12 cellular contexts compared by ENCODE assay signal in genomic region chr7:121797283-121798037, GRCh38.
DNase-seq lines count a peak whose midpoint lies in the region; ATAC-seq and TF ChIP-seq lines count a peak whose summit lies in the region.
"Had no signal": no experiment of that assay in that cellular context is flagged by ENCODE, and none has a peak within 500 bp of the region (broad histone marks: within the 10 kb centered on the region; RNA-seq: fewer than 3 reads in every experiment).

No MANE protein-coding gene starts in this region.

- no peaks in the 10 kb centered on the region for H3K9me3 ChIP-seq in left lung

- H3K27ac ChIP-seq in left lung = no peak overlapping the region
- H3K27ac ChIP-seq: coronary artery had no signal

- H3K36me3 Mint-ChIP-seq in activated naive CD8-positive, alpha-beta T cell treated with anti-CD3 and anti-CD28 coated beads, Interleukin-2, amount 50 U/mL, for 24 hours (ENCODE audit: low read depth) = no peaks in the 10 kb centered on the region

- H3K36me3 ChIP-seq in left lung = no peaks in the 10 kb centered on the region

- ATAC-seq in left lung = no peak
- ATAC-seq in activated naive CD8-positive, alpha-beta T cell treated with anti-CD3 and anti-CD28 coated beads, Interleukin-2, amount 50 U/mL, for 24 hours = no peak
- ATAC-seq: activated CD4-positive, alpha-beta T cell treated with anti-CD3 and anti-CD28 coated beads for 36 hours; stimulated activated naive CD8-positive, alpha-beta T cell treated with anti-CD3 and anti-CD28 coated beads, Interleukin-15, Interleukin-2, amounts not matched to agents 100 U/mL and 50 U/mL, for 24 hours had no signal

- H3K4me1 ChIP-seq in left lung = no peaks in the 10 kb centered on the region

- H3K4me3 Mint-ChIP-seq in activated naive CD8-positive, alpha-beta T cell treated with anti-CD3 and anti-CD28 coated beads, Interleukin-2, amount 50 U/mL, for 24 hours = no peak overlapping the region
- H3K4me3 Mint-ChIP-seq: activated CD4-positive, alpha-beta T cell treated with anti-CD3 and anti-CD28 coated beads for 36 hours had no signal

- H3K27me3 ChIP-seq in left lung = no peaks in the 10 kb centered on the region

- no peaks in the 10 kb centered on the region for H3K9me3 Mint-ChIP-seq in activated naive CD8-positive, alpha-beta T cell treated with anti-CD3 and anti-CD28 coated beads, Interleukin-2, amount 50 U/mL, for 24 hours

- no peak for TF ChIP-seq CTCF in epithelial cell of proximal tubule (conservative IDR thresholded peaks at IDR 0.05; ENCODE audit: low read depth, low read length)
- TF ChIP-seq CTCF in left lung (IDR thresholded peaks at IDR 0.05) = no peak

- intact Hi-C loops in left lung (cut with DNase I) = no loop called here

- H3K27ac Mint-ChIP-seq in activated naive CD8-positive, alpha-beta T cell treated with anti-CD3 and anti-CD28 coated beads, Interleukin-2, amount 50 U/mL, for 24 hours = no peak overlapping the region
- H3K27ac Mint-ChIP-seq: activated CD4-positive, alpha-beta T cell treated with anti-CD3 and anti-CD28 coated beads for 36 hours had no signal

- H3K4me1 Mint-ChIP-seq in activated naive CD8-positive, alpha-beta T cell treated with anti-CD3 and anti-CD28 coated beads, Interleukin-2, amount 50 U/mL, for 24 hours = no peaks in the 10 kb centered on the region
- H3K4me1 Mint-ChIP-seq: activated CD4-positive, alpha-beta T cell treated with anti-CD3 and anti-CD28 coated beads for 36 hours had no signal

- DNase-seq in C1 segment of cervical spinal cord (lab: John Stamatoyannopoulos, UW) = peak in 10 of 14 donors; percentile 12 to 69 (median 46)
- peak; percentile 61 for DNase-seq in RPMI7951 (ENCODE audit: low read depth)
- DNase-seq in epithelial cell of proximal tubule (ENCODE audit: low read depth) = peak; percentile 70
- DNase-seq in middle frontal gyrus (ENCODE audit: extremely low spot score, low spot score) = peak; percentile 80
- no peak for DNase-seq in left lung
- DNase-seq in HK-2 (ENCODE audit: unreplicated experiment) = no peak
- DNase-seq in activated naive CD8-positive, alpha-beta T cell treated with anti-CD3 and anti-CD28 coated beads, Interleukin-2, amount 50 U/mL, for 24 hours = no peak
- DNase-seq in stimulated activated CD4-positive, alpha-beta T cell treated with anti-CD3 and anti-CD28 coated beads, Interleukin-4, amount 100 ng/mL, for 4 hours = no peak
- DNase-seq: activated CD4-positive, alpha-beta T cell treated with anti-CD3 and anti-CD28 coated beads for 36 hours; NCI-H526 treated with DMSO at 0.1 percent for 48 hours; stimulated activated naive CD8-positive, alpha-beta T cell treated with anti-CD3 and anti-CD28 coated beads, Interleukin-15, Interleukin-2, amounts not matched to agents 100 U/mL and 50 U/mL, for 24 hours had no signal

- no peaks in the 10 kb centered on the region for H3K27me3 Mint-ChIP-seq in activated naive CD8-positive, alpha-beta T cell treated with anti-CD3 and anti-CD28 coated beads, Interleukin-2, amount 50 U/mL, for 24 hours
- H3K27me3 Mint-ChIP-seq: activated CD4-positive, alpha-beta T cell treated with anti-CD3 and anti-CD28 coated beads for 36 hours had no signal

- H3K4me3 ChIP-seq in epithelial cell of proximal tubule (ENCODE audit: low read depth, low read length) (no peak overlapping the region), left lung (no peak overlapping the region)
- H3K4me3 ChIP-seq: coronary artery had no signal

Comparison
In these comparisons a context has a peak if more than half of its experiments do, and no peak if none do; other contexts are left out.
1. DNase-seq: peak in C1 segment of cervical spinal cord (10 of 14), RPMI7951 (single experiment), epithelial cell of proximal tubule (single experiment) and middle frontal gyrus (single experiment); none in left lung (0 of 2), HK-2 (single experiment), activated naive CD8-positive, alpha-beta T cell treated with anti-CD3 and anti-CD28 coated beads, Interleukin-2, amount 50 U/mL, for 24 hours (single experiment) and stimulated activated CD4-positive, alpha-beta T cell treated with anti-CD3 and anti-CD28 coated beads, Interleukin-4, amount 100 ng/mL, for 4 hours (0 of 2).